Comparison of ENCODE assay signal across 19 cellular contexts in the genomic region with DNA sequence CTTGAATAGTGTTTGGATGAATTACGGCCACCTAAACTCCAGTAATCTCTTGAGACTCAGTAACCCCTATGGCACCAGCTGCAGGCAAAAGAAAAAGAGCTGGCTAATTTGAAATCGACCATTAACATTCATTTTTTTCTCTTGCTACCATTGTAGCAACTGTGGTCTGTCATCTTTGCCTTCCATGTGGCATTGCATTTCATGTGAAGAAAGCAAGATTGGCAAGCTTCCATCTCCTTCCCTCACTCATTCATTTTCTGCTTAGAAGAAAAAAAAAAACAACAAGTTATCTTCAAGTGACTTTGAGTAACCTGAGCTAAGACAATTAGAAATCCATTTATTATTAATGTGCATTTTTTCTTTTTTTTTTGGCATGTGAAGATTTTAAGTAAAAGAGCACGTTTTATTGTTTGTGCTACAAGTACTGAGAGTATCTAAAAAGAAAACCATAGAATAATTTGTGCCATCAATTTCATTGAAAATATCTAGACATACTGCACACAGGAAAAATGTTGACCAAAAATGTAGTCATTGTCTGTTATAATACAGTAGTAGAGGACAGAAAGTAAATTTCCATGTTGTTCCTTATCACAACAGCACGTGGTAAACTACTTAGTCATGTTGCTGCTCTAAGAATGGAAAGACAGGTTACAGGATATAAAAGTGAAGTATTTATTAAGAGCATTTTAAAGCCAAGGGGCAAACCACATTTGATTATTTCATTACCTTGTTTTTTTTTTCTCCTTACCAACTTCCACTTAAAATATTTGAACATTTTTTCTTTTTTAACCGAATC.
DNase-seq lines count a peak whose midpoint lies in the region; ATAC-seq, FAIRE-seq and TF ChIP-seq lines count a peak whose summit lies in the region.
"Had no signal": no experiment of that assay in that cellular context is flagged by ENCODE, and none has a peak within 500 bp of the region (broad histone marks: within the 10 kb centered on the region; RNA-seq: fewer than 3 reads in every experiment).

No MANE protein-coding gene starts in this region.

- H3K9me3 Mint-ChIP-seq in GM23338: no peaks in the 10 kb centered on the region

- no peak overlapping the region for H3K4me3 ChIP-seq in GM23338
- no peak overlapping the region for H3K4me3 ChIP-seq in endothelial cell of umbilical vein (replicated peaks in 1 of 3; ENCODE audit: insufficient read depth in 1 of 3, low read depth in 1 of 3, low read length in 3 of 3)
- H3K4me3 ChIP-seq in esophagus muscularis mucosa: no peak overlapping the region
- no peak overlapping the region for H3K4me3 ChIP-seq in left lung
- no peak overlapping the region for H3K4me3 ChIP-seq in right lobe of liver

- FAIRE-seq in endothelial cell of umbilical vein (lab: Jason Lieb, UNC) (peak; percentile 49), D721Med (lab: Jason Lieb, UNC) (no peak)
- FAIRE-seq: GM18507, H54, urothelium cell line had no signal

- H3K36me3 Mint-ChIP-seq in GM23338 (ENCODE audit: low read depth): no peaks in the 10 kb centered on the region

- no peak overlapping the region for H3K4me2 ChIP-seq in GM23338
- H3K4me2 ChIP-seq in endothelial cell of umbilical vein (ENCODE audit: insufficient read depth, low read length): no peak overlapping the region

- no peak for ATAC-seq in GM23338
- ATAC-seq in left lung: no peak
- ATAC-seq in right lobe of liver: no peak
- ATAC-seq: Right ventricle myocardium inferior had no signal

- DNase-seq in A172 (ENCODE audit: low spot score) (peak; percentile 42), GM23338 (ENCODE audit: low spot score) (no peak), NCI-H69 (lab: John Stamatoyannopoulos, UW) (peak; percentile 92), endothelial cell of umbilical vein (ENCODE audit: low read depth, low spot score) (peak; percentile 56), D721Med (ENCODE audit: insufficient read length, low spot score) (no peak), esophagus muscularis mucosa (ENCODE audit: extremely low spot score) (no peak), left lung (no peak), right lobe of liver (no peak)
- DNase-seq: activated effector memory CD4-positive, alpha-beta T cell treated with anti-CD3 and anti-CD28 coated beads, Interleukin-2, amount 50 U/mL, for 16 hours; AML-193; central memory CD4-positive, alpha-beta T cell; GF-D8; hippocampal formation; stimulated activated naive CD4-positive, alpha-beta T cell treated with Interleukin-2 at 50 U/mL for 16 hours had no signal

- TF ChIP-seq CTCF in GM23338 (conservative IDR thresholded peaks at IDR 0.05; ENCODE audit: low read depth in 2 of 2): no peak
- no peak for TF ChIP-seq CTCF in endothelial cell of umbilical vein (IDR thresholded peaks at IDR 0.05; ENCODE audit: extremely low read depth in 1 of 2, insufficient read depth in 1 of 2, low read depth in 1 of 2, low read length in 2 of 2)
- TF ChIP-seq CTCF in D721Med (IDR thresholded peaks at IDR 0.05; ENCODE audit: insufficient read depth, missing control alignments): no peak
- no peak for TF ChIP-seq CTCF in esophagus muscularis mucosa (IDR thresholded peaks at IDR 0.05)
- TF ChIP-seq CTCF in left lung (IDR thresholded peaks at IDR 0.05): no peak
- no peak for TF ChIP-seq CTCF in right lobe of liver (IDR thresholded peaks at IDR 0.05)

- peak overlapping the region; percentile 46; the same call in 1 of the 2 replicates for H3K27ac Mint-ChIP-seq in GM23338

- peaks cover 4% of the 10 kb centered on the region; the same call in 2 of the 3 replicates for H3K4me1 Mint-ChIP-seq in GM23338

- no peaks in the 10 kb centered on the region for H3K4me1 ChIP-seq in GM23338 (ENCODE audit: insufficient read depth)
- no peaks in the 10 kb centered on the region for H3K4me1 ChIP-seq in endothelial cell of umbilical vein (ENCODE audit: control insufficient read depth, extremely low read depth, insufficient read depth, low read length)
- peaks cover 7 to 13% (median 11%) of the 10 kb centered on the region in 4 donors for H3K4me1 ChIP-seq in esophagus muscularis mucosa
- H3K4me1 ChIP-seq in left lung: no peaks in the 10 kb centered on the region
- no peaks in the 10 kb centered on the region for H3K4me1 ChIP-seq in right lobe of liver

- H3K36me3 ChIP-seq in GM23338 (ENCODE audit: insufficient read depth): no peaks in the 10 kb centered on the region
- H3K36me3 ChIP-seq in endothelial cell of umbilical vein (ENCODE audit: control insufficient read depth in 2 of 2, extremely low read depth in 1 of 2, insufficient read depth in 2 of 2, low read length in 2 of 2): no peaks in the 10 kb centered on the region
- H3K36me3 ChIP-seq in esophagus muscularis mucosa: no peaks in the 10 kb centered on the region
- H3K36me3 ChIP-seq in left lung: no peaks in the 10 kb centered on the region
- H3K36me3 ChIP-seq in right lobe of liver: no peaks in the 10 kb centered on the region

- 60% methylated on average over 5 of the region's 5 CpGs for WGBS in esophagus muscularis mucosa
- 58% methylated on average over 5 of the region's 5 CpGs for WGBS in right lobe of liver (ENCODE audit: insufficient coverage, low coverage, low lambda C conversion rate, missing lambda C conversion rate)

- no peaks in the 10 kb centered on the region for H3K9me3 ChIP-seq in endothelial cell of umbilical vein (replicated peaks; ENCODE audit: control insufficient read depth, insufficient read depth, low read length)
- no peaks in the 10 kb centered on the region for H3K9me3 ChIP-seq in esophagus muscularis mucosa
- no peaks in the 10 kb centered on the region for H3K9me3 ChIP-seq in left lung
- H3K9me3 ChIP-seq in right lobe of liver: no peaks in the 10 kb centered on the region

- intact Hi-C loops in endothelial cell of umbilical vein (cut with micrococcal nuclease): no loop called here
- intact Hi-C loops in esophagus muscularis mucosa (cut with DNase I): no loop called here
- intact Hi-C loops in left lung (cut with DNase I): no loop called here
- intact Hi-C loops in right lobe of liver (cut with DNase I): no loop called here

- H3K4me3 Mint-ChIP-seq in GM23338: no peak overlapping the region

- TF ChIP-seq POLR2A in endothelial cell of umbilical vein (IDR thresholded peaks at IDR 0.05; ENCODE audit: low read depth, low read length) (no peak), esophagus muscularis mucosa (IDR thresholded peaks at IDR 0.05; ENCODE audit: low read depth) (no peak), right lobe of liver (IDR thresholded peaks at IDR 0.05) (no peak)

- H3K27me3 Mint-ChIP-seq in GM23338 (ENCODE audit: insufficient read depth, low read depth, poor library complexity): peaks cover 4% of the 10 kb centered on the region

- no peaks in the 10 kb centered on the region for H4K20me1 ChIP-seq in GM23338 (replicated peaks; ENCODE audit: insufficient read depth)
- no peaks in the 10 kb centered on the region for H4K20me1 ChIP-seq in endothelial cell of umbilical vein (replicated peaks; ENCODE audit: control insufficient read depth, extremely low read depth, insufficient read depth, low read length)

- dilution Hi-C loops in endothelial cell of umbilical vein (cut with MboI; ENCODE audit: extremely low pct_ligation_motif_present, low sequenced_read_pairs): no loop called here

- H3F3A ChIP-seq in GM23338 (replicated peaks; ENCODE audit: low read depth): no peaks in the 10 kb centered on the region

- TF ChIP-seq EP300 in esophagus muscularis mucosa (IDR thresholded peaks at IDR 0.05): no peak

- no peaks in the 10 kb centered on the region for H3K9me1 ChIP-seq in endothelial cell of umbilical vein (replicated peaks; ENCODE audit: control insufficient read depth, extremely low read depth, insufficient read depth, low read length)

- no peak overlapping the region for H3K9ac ChIP-seq in endothelial cell of umbilical vein (replicated peaks; ENCODE audit: extremely low read depth, insufficient read depth, low read length)

- H3K27me3 ChIP-seq in GM23338 (ENCODE audit: insufficient read depth): no peaks in the 10 kb centered on the region
- H3K27me3 ChIP-seq in endothelial cell of umbilical vein (ENCODE audit: control insufficient read depth in 2 of 2, insufficient read depth in 2 of 2, low read length in 2 of 2): peaks cover 2 to 4% of the 10 kb centered on the region in 2 experiments
- no peaks in the 10 kb centered on the region for H3K27me3 ChIP-seq in esophagus muscularis mucosa
- H3K27me3 ChIP-seq in left lung: no peaks in the 10 kb centered on the region
- no peaks in the 10 kb centered on the region for H3K27me3 ChIP-seq in right lobe of liver

- no peaks in the 10 kb centered on the region for H3K9me2 ChIP-seq in GM23338 (ENCODE audit: insufficient read depth)

- no peak overlapping the region for H3K27ac ChIP-seq in GM23338 (ENCODE audit: low read depth)
- no peak overlapping the region for H3K27ac ChIP-seq in endothelial cell of umbilical vein (ENCODE audit: insufficient read depth, low read depth, low read length)
- no peak overlapping the region for H3K27ac ChIP-seq in esophagus muscularis mucosa (replicated peaks in 1 of 4)
- H3K27ac ChIP-seq in left lung: no peak overlapping the region
- H3K27ac ChIP-seq in right lobe of liver: no peak overlapping the region
- H3K27ac ChIP-seq: HL-60 had no signal

- H2AFZ ChIP-seq in GM23338 (no peak overlapping the region), endothelial cell of umbilical vein (ENCODE audit: low read depth, low read length) (no peak overlapping the region)

- H3K79me2 ChIP-seq in GM23338 (replicated peaks; ENCODE audit: insufficient read depth) (no peaks in the 10 kb centered on the region), endothelial cell of umbilical vein (ENCODE audit: control insufficient read depth, insufficient read depth, low read length) (no peaks in the 10 kb centered on the region)

- no TSS peak for BruUV-seq in endothelial cell of umbilical vein (replicated peaks; lab: Mats Ljungman, UMichigan)

- CTCF ChIA-PET in endothelial cell of umbilical vein (lab: Charles Lee): no interaction called here

- POLR2A ChIA-PET in endothelial cell of umbilical vein (lab: Charles Lee): no interaction called here

TF ChIP-seq in endothelial cell of umbilical vein, 7 proteins besides CTCF, POLR2A, EP300 and RAD21:
- TF ChIP-seq, protein P1, sequence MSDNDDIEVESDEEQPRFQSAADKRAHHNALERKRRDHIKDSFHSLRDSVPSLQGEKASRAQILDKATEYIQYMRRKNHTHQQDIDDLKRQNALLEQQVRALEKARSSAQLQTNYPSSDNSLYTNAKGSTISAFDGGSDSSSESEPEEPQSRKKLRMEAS (IDR thresholded peaks at IDR 0.05; ENCODE audit: insufficient read depth, insufficient read length): no peak
- TF ChIP-seq EZH2 (IDR thresholded peaks at IDR 0.05; ENCODE audit: borderline replicate concordance, low read depth, low read length, severe bottlenecking) (no peak), JUN (IDR thresholded peaks at IDR 0.05; ENCODE audit: borderline replicate concordance, insufficient read depth, insufficient read length, low read depth) (no peak), FOS (IDR thresholded peaks at IDR 0.05; ENCODE audit: borderline replicate concordance, insufficient read depth, low read length) (no peak), GATA2 (IDR thresholded peaks at IDR 0.05; ENCODE audit: insufficient read depth, insufficient read length, low read depth, low read length) (no peak), MYC (IDR thresholded peaks at IDR 0.05; ENCODE audit: low read depth, low read length) (no peak), POLR2AphosphoS5 (IDR thresholded peaks at IDR 0.05; ENCODE audit: insufficient read depth, low read depth, low read length) (no peak)

Comparison
In these comparisons a context has a peak if more than half of its experiments do, and no peak if none do; other contexts are left out.
1. DNase-seq: peak in A172 (single experiment), NCI-H69 (single experiment) and endothelial cell of umbilical vein (single experiment); none in GM23338 (single experiment), D721Med (single experiment), esophagus muscularis mucosa (single experiment), left lung (0 of 2) and right lobe of liver (0 of 3).